ENCODE assay signal across 9 cellular contexts in genomic region chrX:72255445-72255844, GRCh38. TPM values are rescaled to one million over a fixed set of nuclear protein-coding genes. Genes with fewer than 3 reads are reported as not detected.
DNase-seq lines count a peak whose midpoint lies in the region; ATAC-seq, FAIRE-seq and TF ChIP-seq lines count a peak whose summit lies in the region.
"Had no signal": no experiment of that assay in that cellular context is flagged by ENCODE, and none has a peak within 500 bp of the region (broad histone marks: within the 10 kb centered on the region; RNA-seq: fewer than 3 reads in every experiment).

No MANE protein-coding gene starts in this region.

- peaks cover 0 to 3% of the 10 kb centered on the region in 2 donors for H3K4me1 Mint-ChIP-seq in stimulated activated naive B cell treated with anti-CD40 and anti-IgM and Interleukin-4, amounts not matched to agents 10 μg/mL and 1 μg/mL and 100 μg/mL, for 72 hours

- no peak overlapping the region for H3K27ac ChIP-seq in testis

- H3K9me3 Mint-ChIP-seq in stimulated activated naive B cell treated with anti-CD40 and anti-IgM and Interleukin-4, amounts not matched to agents 10 μg/mL and 1 μg/mL and 100 μg/mL, for 72 hours = no peaks in the 10 kb centered on the region

- H3K27ac Mint-ChIP-seq in stimulated activated naive B cell treated with anti-CD40 and anti-IgM and Interleukin-4, amounts not matched to agents 10 μg/mL and 1 μg/mL and 100 μg/mL, for 72 hours = no peak overlapping the region

- H3K4me1 ChIP-seq in testis = no peaks in the 10 kb centered on the region

- no peak for FAIRE-seq in GM12891 (lab: Jason Lieb, UNC)

- TF ChIP-seq POLR2A in testis (IDR thresholded peaks at IDR 0.05) (no peak), GM12891 (IDR thresholded peaks at IDR 0.05; ENCODE audit: low read depth, low read length) (no peak)

- DNase-seq in SHP77 (lab: John Stamatoyannopoulos, UW) (peak; percentile 21 to 33), SHP77 treated with DMSO at 0.1 percent for 48 hours (lab: John Stamatoyannopoulos, UW) (no peak), NCI-H748 treated with DMSO at 0.1 percent for 48 hours (lab: John Stamatoyannopoulos, UW) (peak; percentile 94), islet precursor cell (peak; percentile 62), testis (peak; percentile 21), GM12891 (ENCODE audit: insufficient read length, low spot score) (no peak), COLO829 (ENCODE audit: low spot score) (no peak)
- no peak for DNase-seq in stimulated activated naive B cell treated with anti-CD40 and anti-IgM and Interleukin-4, amounts not matched to agents 10 μg/mL and 1 μg/mL and 100 μg/mL, for 72 hours
- DNase-seq: right cardiac atrium had no signal

- no peaks in the 10 kb centered on the region for H3K36me3 ChIP-seq in testis (ENCODE audit: low read depth, missing control alignments)

- TF ChIP-seq CTCF in testis (IDR thresholded peaks at IDR 0.05) = no peak

- peaks cover 26 to 28% of the 10 kb centered on the region in 2 donors for H3K27me3 Mint-ChIP-seq in stimulated activated naive B cell treated with anti-CD40 and anti-IgM and Interleukin-4, amounts not matched to agents 10 μg/mL and 1 μg/mL and 100 μg/mL, for 72 hours

- 25 to 33% methylated on average over 14 to 20 of the region's 24 CpGs for WGBS in testis, 2 donors

- H3K36me3 Mint-ChIP-seq in stimulated activated naive B cell treated with anti-CD40 and anti-IgM and Interleukin-4, amounts not matched to agents 10 μg/mL and 1 μg/mL and 100 μg/mL, for 72 hours = peaks cover 0 to 39% of the 10 kb centered on the region in 2 donors

- intact Hi-C loops in testis (cut with DNase I; ENCODE audit: low total_unique reads) = no loop called here

- no peaks in the 10 kb centered on the region for H3K9me3 ChIP-seq in testis

- ATAC-seq in stimulated activated naive B cell treated with anti-CD40 and anti-IgM and Interleukin-4, amounts not matched to agents 10 μg/mL and 1 μg/mL and 100 μg/mL, for 72 hours (replicated peaks) = no peak
- ATAC-seq: right cardiac atrium had no signal

- H3K4me3 Mint-ChIP-seq in stimulated activated naive B cell treated with anti-CD40 and anti-IgM and Interleukin-4, amounts not matched to agents 10 μg/mL and 1 μg/mL and 100 μg/mL, for 72 hours = no peak overlapping the region

- H3K4me3 ChIP-seq in testis = no peak overlapping the region

- H3K27me3 ChIP-seq in testis = no peaks in the 10 kb centered on the region

TF ChIP-seq in GM12891, 5 proteins besides CTCF, POLR2A, EP300 and RAD21:
- TF ChIP-seq TAF1 (IDR thresholded peaks at IDR 0.05; ENCODE audit: low read depth, low read length) = no peak
- TF ChIP-seq POU2F2 (IDR thresholded peaks at IDR 0.05; ENCODE audit: low read depth, low read length) = no peak
- no peak for TF ChIP-seq SPI1 (IDR thresholded peaks at IDR 0.05; ENCODE audit: low read depth, low read length)
- no peak for TF ChIP-seq PAX5 (IDR thresholded peaks at IDR 0.05; ENCODE audit: insufficient read depth, low read length, severe bottlenecking)
- TF ChIP-seq POLR2AphosphoS5 (IDR thresholded peaks at IDR 0.05; ENCODE audit: low read depth, low read length) = no peak

RNA-seq across cellular contexts. Expression of gene ERCC6L, which starts 16.6 kb away (rescaled TPM):
- total RNA-seq in testis = 1 to 10 TPM in 1 of 2 donors, under 1 TPM in 1; 0.74 to 1.6 TPM
- 1.0 TPM for polyA plus RNA-seq in testis (ENCODE audit: insufficient read depth, low read depth, low replicate concordance)
- polyA plus RNA-seq in GM12891 (2012; ENCODE audit: low read depth, missing spikeins) = 3.5 TPM
- polyA plus RNA-seq: right cardiac atrium had no signal

RNA-seq across cellular contexts. Expression of gene RPS4X, which starts 21.6 kb away (rescaled TPM):
- 100 to 1,000 TPM; 268 to 497 TPM for total RNA-seq in testis
- polyA plus RNA-seq in testis (ENCODE audit: insufficient read depth, low read depth, low replicate concordance) = 546 TPM
- polyA plus RNA-seq in GM12891 (2012; ENCODE audit: low read depth, missing spikeins) = 1,973 TPM

RNA-seq across cellular contexts. Expression of gene CITED1, which starts 50.3 kb away (rescaled TPM):
- 100 to 1,000 TPM; 439 to 593 TPM for total RNA-seq in testis
- polyA plus RNA-seq in testis (ENCODE audit: insufficient read depth, low read depth, low replicate concordance) = 323 TPM
- polyA plus RNA-seq in GM12891 (2012; ENCODE audit: low read depth, missing spikeins) = not detected

Comparison
In these comparisons a context has a peak if more than half of its experiments do, and no peak if none do; other contexts are left out.
1. DNase-seq: peak in SHP77 (2 of 2), NCI-H748 treated with DMSO at 0.1 percent for 48 hours (single experiment), islet precursor cell (single experiment) and testis (single experiment); none in SHP77 treated with DMSO at 0.1 percent for 48 hours (single experiment), stimulated activated naive B cell treated with anti-CD40 and anti-IgM and Interleukin-4, amounts not matched to agents 10 μg/mL and 1 μg/mL and 100 μg/mL, for 72 hours (single experiment), GM12891 (single experiment) and COLO829 (single experiment).